ENCODE assay signal across 25 cellular contexts in the genomic region with DNA sequence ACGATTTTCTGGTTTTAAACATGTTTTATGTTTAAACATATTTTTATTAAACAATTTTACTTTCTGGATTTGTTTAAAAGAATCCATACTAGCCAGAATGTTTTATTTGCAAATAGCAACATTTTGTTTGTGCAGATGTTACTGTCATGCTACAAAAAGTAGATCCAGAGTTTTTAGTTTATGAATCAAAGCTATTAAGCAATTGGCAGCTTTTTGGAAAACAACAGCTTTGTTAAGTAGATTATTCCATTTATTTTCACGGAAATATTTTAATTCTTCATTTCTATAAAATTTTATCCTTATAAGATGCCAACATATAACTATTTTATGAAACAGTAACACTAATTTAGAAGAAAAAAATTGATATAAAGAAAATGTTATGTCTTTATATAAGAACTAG.
"Had no signal": no experiment of that assay in that cellular context is flagged by ENCODE, and none has a peak within 500 bp of the region (broad histone marks: within the 10 kb centered on the region; RNA-seq: fewer than 3 reads in every experiment).

No MANE protein-coding gene starts in this region.

- H3K79me2 ChIP-seq: parathyroid adenoma had no signal

- H2AFZ ChIP-seq: parathyroid adenoma had no signal

- H3K9me3 ChIP-seq: colonic mucosa, heart left ventricle, psoas muscle, sigmoid colon, stomach, tibial artery, upper lobe of right lung had no signal

- H3K36me3 ChIP-seq: colonic mucosa had no signal

- DNase-seq: activated B cell treated with CpG ODN at 0.5 μM for 24 hours; activated CD4-positive, alpha-beta T cell treated with anti-CD3 and anti-CD28 coated beads, Interleukin-2, amount 50 U/mL, for 1 hour; activated CD8-positive, alpha-beta T cell treated with anti-CD3 and anti-CD28 coated beads for 36 hours; activated naive CD8-positive, alpha-beta T cell treated with anti-CD3 and anti-CD28 coated beads, Interleukin-2, amount 50 U/mL, for 24 hours; activated T-cell treated with anti-CD3 and anti-CD28 coated beads, Interleukin-2, amount 50 U/mL, for 4 hours; anterior cingulate cortex; colonic mucosa; effector memory CD4-positive, alpha-beta T cell; hypothalamus; immature natural killer cell; midbrain; naive thymus-derived CD8-positive, alpha-beta T cell; nucleus accumbens; stimulated activated CD4-positive, alpha-beta T cell treated with anti-CD3 and anti-CD28 coated beads, Interleukin-15, amount 100 ng/mL, for 24 hours; stimulated activated CD4-positive, alpha-beta T cell treated with anti-CD3 and anti-CD28 coated beads, Interleukin-2, amount 100 ng/mL, for 24 hours; stimulated activated naive B cell treated with anti-CD40 and anti-IgM and Interleukin-4, amounts not matched to agents 10 μg/mL and 1 μg/mL and 100 μg/mL, for 72 hours; stomach; upper lobe of right lung had no signal

- ATAC-seq: activated CD8-positive, alpha-beta T cell treated with anti-CD3 and anti-CD28 coated beads for 36 hours; activated naive CD8-positive, alpha-beta T cell treated with anti-CD3 and anti-CD28 coated beads, Interleukin-2, amount 50 U/mL, for 24 hours; activated T-cell treated with anti-CD3 and anti-CD28 coated beads, Interleukin-2, amount 50 U/mL, for 4 hours; activated T-helper 17 cell treated with anti-CD3 and anti-CD28 coated beads, Interleukin-2, amount 50 U/mL, for 72 hours; naive thymus-derived CD8-positive, alpha-beta T cell; psoas muscle; stimulated activated naive B cell treated with anti-CD40 and anti-IgM and Interleukin-4, amounts not matched to agents 10 μg/mL and 1 μg/mL and 100 μg/mL, for 72 hours had no signal

- H3K9ac ChIP-seq: parathyroid adenoma had no signal

- H3K27ac ChIP-seq: colonic mucosa, heart left ventricle, parathyroid adenoma, psoas muscle, sigmoid colon, stomach, tibial artery, upper lobe of right lung had no signal

- H3K4me3 ChIP-seq: colonic mucosa, heart left ventricle, psoas muscle, sigmoid colon, stomach, tibial artery, upper lobe of right lung had no signal

- H3K27me3 ChIP-seq: colonic mucosa, heart left ventricle, sigmoid colon, stomach, tibial artery, upper lobe of right lung had no signal

- FAIRE-seq: bronchial epithelial cell had no signal

- H3K4me1 ChIP-seq: colonic mucosa, parathyroid adenoma, psoas muscle, tibial artery, upper lobe of right lung had no signal
